ENCODE assay signal across 15 cellular contexts in genomic region chr13:20129076-20129475, GRCh38. TPM values are rescaled to one million over a fixed set of nuclear protein-coding genes. Genes with fewer than 3 reads are reported as not detected.
A peak's percentile ranks its signal among the peaks of the same experiment; 100 is the strongest.
DNase-seq lines count a peak whose midpoint lies in the region; ATAC-seq and TF ChIP-seq lines count a peak whose summit lies in the region.
"Had no signal": no experiment of that assay in that cellular context is flagged by ENCODE, and none has a peak within 500 bp of the region (broad histone marks: within the 10 kb centered on the region; RNA-seq: fewer than 3 reads in every experiment).

No MANE protein-coding gene starts in this region.

- no peak for ATAC-seq in activated naive CD4-positive, alpha-beta T cell treated with anti-CD3 and anti-CD28 coated beads, Interleukin-2, amount 50 U/mL, for 72 hours
- ATAC-seq in activated T-helper 17 cell treated with anti-CD3 and anti-CD28 coated beads, Interleukin-2, amount 50 U/mL, for 72 hours (replicated peaks): no peak
- ATAC-seq in GM21367 (IDR thresholded peaks at IDR 0.05; ENCODE audit: unreplicated experiment): no peak

- no peaks in the 10 kb centered on the region for H3K9me3 ChIP-seq in mucosa of stomach (ENCODE audit: control insufficient read depth, low read length)
- H3K9me3 ChIP-seq in transverse colon: no peaks in the 10 kb centered on the region
- H3K9me3 ChIP-seq: SJSA1, thyroid gland had no signal

- 65% methylated on average over 18 of the region's 18 CpGs; no CpG with 5 or more reads in 1 of the 2 donors for WGBS in transverse colon (ENCODE audit: low coverage in 1 of 2), 2 donors

- DNase-seq in activated naive CD4-positive, alpha-beta T cell treated with anti-CD3 and anti-CD28 coated beads, Interleukin-2, amount 10 ng/mL, durations not matched to agents 7 days and 5 days: no peak
- no peak for DNase-seq in activated naive CD4-positive, alpha-beta T cell treated with anti-CD3 and anti-CD28 coated beads, Interleukin-2, amount 50 U/mL, for 72 hours (ENCODE audit: low spot score in 2 of 2)
- DNase-seq in transverse colon (no peak), 8988T (no peak)
- no peak for DNase-seq in T-helper 2 cell treated with Interferon-gamma antibody and Interleukin-4, amounts not matched to agents 5 μg/mL and 100 μg/mL, for 36 hours (ENCODE audit: low spot score)
- DNase-seq: aorta, dermis blood vessel endothelial cell, DMS153, NCI-H2107 had no signal

- no peak for TF ChIP-seq CTCF in transverse colon (IDR thresholded peaks at IDR 0.05)

- CTCF ChIA-PET in activated naive CD4-positive, alpha-beta T cell treated with anti-CD3 and anti-CD28 coated beads, Interleukin-2, amount 10 ng/mL, durations not matched to agents 7 days and 5 days (lab: Charles Lee): interaction anchor here (1.9 kb wide), 1 partner anchor 11 kb away, joined by 11 read pairs; no protein-coding TSS in a partner anchor

- no peak overlapping the region for H3K27ac ChIP-seq in transverse colon
- H3K27ac ChIP-seq: SJSA1, WERI-Rb-1 had no signal

- no peaks in the 10 kb centered on the region for H3K4me1 Mint-ChIP-seq in activated naive CD4-positive, alpha-beta T cell treated with anti-CD3 and anti-CD28 coated beads, Interleukin-2, amount 10 ng/mL, durations not matched to agents 7 days and 5 days
- no peaks in the 10 kb centered on the region for H3K4me1 Mint-ChIP-seq in activated T-helper 17 cell treated with anti-CD3 and anti-CD28 coated beads, Interleukin-2, amount 50 U/mL, for 72 hours
- H3K4me1 Mint-ChIP-seq in T-helper 2 cell treated with Interferon-gamma antibody and Interleukin-4, amounts not matched to agents 5 μg/mL and 100 μg/mL, for 36 hours (ENCODE audit: low read depth): no peaks in the 10 kb centered on the region

- peaks cover 4% of the 10 kb centered on the region for H3K4me1 ChIP-seq in mucosa of stomach (ENCODE audit: control insufficient read depth, insufficient read depth, low read length)
- H3K4me1 ChIP-seq in transverse colon: peaks cover 0 to 28% (median 19%) of the 10 kb centered on the region in 4 donors

- peaks cover 14% of the 10 kb centered on the region for H3K27me3 Mint-ChIP-seq in activated naive CD4-positive, alpha-beta T cell treated with anti-CD3 and anti-CD28 coated beads, Interleukin-2, amount 10 ng/mL, durations not matched to agents 7 days and 5 days
- H3K27me3 Mint-ChIP-seq in activated T-helper 17 cell treated with anti-CD3 and anti-CD28 coated beads, Interleukin-2, amount 50 U/mL, for 72 hours: peaks cover 7% of the 10 kb centered on the region
- peaks cover 24% of the 10 kb centered on the region for H3K27me3 Mint-ChIP-seq in T-helper 2 cell treated with Interferon-gamma antibody and Interleukin-4, amounts not matched to agents 5 μg/mL and 100 μg/mL, for 36 hours (ENCODE audit: low read depth)

- peak overlapping the region; percentile 90 for H3K9ac ChIP-seq in mucosa of stomach (ENCODE audit: low read length)

- intact Hi-C loops in transverse colon (cut with DNase I; ENCODE audit: low total_unique reads): no loop called here

- no peak for TF ChIP-seq EP300 in transverse colon (IDR thresholded peaks at IDR 0.05; ENCODE audit: low read depth)

- no peaks in the 10 kb centered on the region for H3K9me3 Mint-ChIP-seq in activated naive CD4-positive, alpha-beta T cell treated with anti-CD3 and anti-CD28 coated beads, Interleukin-2, amount 10 ng/mL, durations not matched to agents 7 days and 5 days
- no peaks in the 10 kb centered on the region for H3K9me3 Mint-ChIP-seq in activated naive CD4-positive, alpha-beta T cell treated with anti-CD3 and anti-CD28 coated beads, Interleukin-2, amount 50 U/mL, for 72 hours
- no peaks in the 10 kb centered on the region for H3K9me3 Mint-ChIP-seq in activated T-helper 17 cell treated with anti-CD3 and anti-CD28 coated beads, Interleukin-2, amount 50 U/mL, for 72 hours
- H3K9me3 Mint-ChIP-seq in T-helper 2 cell treated with Interferon-gamma antibody and Interleukin-4, amounts not matched to agents 5 μg/mL and 100 μg/mL, for 36 hours: no peaks in the 10 kb centered on the region

- no peak for TF ChIP-seq POLR2A in transverse colon (IDR thresholded peaks at IDR 0.05)

- H3K4me3 ChIP-seq in mucosa of stomach (ENCODE audit: low read length) (no peak overlapping the region), transverse colon (peak overlapping the region in 3 of 4 donors; percentile 46 to 71 (median 59))

- H3K27me3 ChIP-seq in mucosa of stomach (ENCODE audit: control insufficient read depth, insufficient read depth, low read length) (peaks cover 18% of the 10 kb centered on the region), transverse colon (peaks cover 16% of the 10 kb centered on the region)
- H3K27me3 ChIP-seq: SJSA1, thyroid gland had no signal

- no peaks in the 10 kb centered on the region for H3K36me3 Mint-ChIP-seq in activated naive CD4-positive, alpha-beta T cell treated with anti-CD3 and anti-CD28 coated beads, Interleukin-2, amount 10 ng/mL, durations not matched to agents 7 days and 5 days
- no peaks in the 10 kb centered on the region for H3K36me3 Mint-ChIP-seq in activated naive CD4-positive, alpha-beta T cell treated with anti-CD3 and anti-CD28 coated beads, Interleukin-2, amount 50 U/mL, for 72 hours
- no peaks in the 10 kb centered on the region for H3K36me3 Mint-ChIP-seq in activated T-helper 17 cell treated with anti-CD3 and anti-CD28 coated beads, Interleukin-2, amount 50 U/mL, for 72 hours (ENCODE audit: low read depth)
- no peaks in the 10 kb centered on the region for H3K36me3 Mint-ChIP-seq in T-helper 2 cell treated with Interferon-gamma antibody and Interleukin-4, amounts not matched to agents 5 μg/mL and 100 μg/mL, for 36 hours (ENCODE audit: low read depth)

- H3K36me3 ChIP-seq in mucosa of stomach (ENCODE audit: control insufficient read depth, insufficient read depth, low read length) (no peaks in the 10 kb centered on the region), transverse colon (no peaks in the 10 kb centered on the region)
- H3K36me3 ChIP-seq: SJSA1, thyroid gland, WERI-Rb-1 had no signal

- in situ Hi-C loops in transverse colon (cut with MboI; ENCODE audit: low pct_ligation_motif_present in 1 of 4, low pct_unique_long_range_greater_than_20kb in 1 of 4, low sequenced_read_pairs in 3 of 4): no loop called here

- H3K27ac Mint-ChIP-seq in activated naive CD4-positive, alpha-beta T cell treated with anti-CD3 and anti-CD28 coated beads, Interleukin-2, amount 10 ng/mL, durations not matched to agents 7 days and 5 days: no peak overlapping the region
- no peak overlapping the region for H3K27ac Mint-ChIP-seq in activated naive CD4-positive, alpha-beta T cell treated with anti-CD3 and anti-CD28 coated beads, Interleukin-2, amount 50 U/mL, for 72 hours
- no peak overlapping the region for H3K27ac Mint-ChIP-seq in activated T-helper 17 cell treated with anti-CD3 and anti-CD28 coated beads, Interleukin-2, amount 50 U/mL, for 72 hours
- no peak overlapping the region for H3K27ac Mint-ChIP-seq in T-helper 2 cell treated with Interferon-gamma antibody and Interleukin-4, amounts not matched to agents 5 μg/mL and 100 μg/mL, for 36 hours

- H3K4me3 Mint-ChIP-seq in activated naive CD4-positive, alpha-beta T cell treated with anti-CD3 and anti-CD28 coated beads, Interleukin-2, amount 10 ng/mL, durations not matched to agents 7 days and 5 days: peak overlapping the region; percentile 34
- H3K4me3 Mint-ChIP-seq in activated T-helper 17 cell treated with anti-CD3 and anti-CD28 coated beads, Interleukin-2, amount 50 U/mL, for 72 hours: peak overlapping the region; percentile 54
- H3K4me3 Mint-ChIP-seq in T-helper 2 cell treated with Interferon-gamma antibody and Interleukin-4, amounts not matched to agents 5 μg/mL and 100 μg/mL, for 36 hours: no peak overlapping the region

RNA-seq across cellular contexts. Expression of gene GJA3, which starts 31.8 kb away (rescaled TPM):
- total RNA-seq in activated naive CD4-positive, alpha-beta T cell treated with anti-CD3 and anti-CD28 coated beads, Interleukin-2, amount 50 U/mL, for 72 hours: under 1 TPM in 1 of 2 donors, not detected in 1; 0.45 TPM
- total RNA-seq in activated T-helper 17 cell treated with anti-CD3 and anti-CD28 coated beads, Interleukin-2, amount 50 U/mL, for 72 hours: under 1 TPM; 0.50 to 0.91 TPM
- under 1 TPM in 1 of 4 donors, not detected in 3; 0.14 TPM for total RNA-seq in transverse colon
- total RNA-seq: dermis blood vessel endothelial cell, SJSA1 had no signal
